Comparison of ENCODE assay signal across 1 cellular context in genomic region chr19:47176071-47176626, GRCh38.
TF ChIP-seq lines count a peak whose summit lies in the region.

No MANE protein-coding gene starts in this region.

TF ChIP-seq in IMR-90, 13 proteins besides CTCF, POLR2A, EP300 and RAD21 (continued from another document):
- TF ChIP-seq ELK1 (IDR thresholded peaks at IDR 0.05; ENCODE audit: borderline replicate concordance, low read depth, low read length): no peak
